In genomic region chr11:63623513-63624140, GRCh38 we compare ENCODE assay signal across 1 cellular context.
TF ChIP-seq lines count a peak whose summit lies in the region.

No MANE protein-coding gene starts in this region.

TF ChIP-seq in endothelial cell of umbilical vein, 7 proteins besides CTCF, POLR2A, EP300 and RAD21:
- TF ChIP-seq MYC (IDR thresholded peaks at IDR 0.05; ENCODE audit: low read depth, low read length), result no peak
- peak; percentile 39 for TF ChIP-seq POLR2AphosphoS5 (IDR thresholded peaks at IDR 0.05; ENCODE audit: insufficient read depth, low read depth, low read length)
- TF ChIP-seq MAX (IDR thresholded peaks at IDR 0.05; ENCODE audit: insufficient read depth, insufficient read length), result no peak
